In genomic region chr6:137316626-137317025, GRCh38 we compare ENCODE assay signal across 16 cellular contexts.
DNase-seq lines count a peak whose midpoint lies in the region; ATAC-seq and TF ChIP-seq lines count a peak whose summit lies in the region.
"Had no signal": no experiment of that assay in that cellular context is flagged by ENCODE, and none has a peak within 500 bp of the region (broad histone marks: within the 10 kb centered on the region; RNA-seq: fewer than 3 reads in every experiment).

No MANE protein-coding gene starts in this region.

- no peak overlapping the region for H3K27ac Mint-ChIP-seq in MCF 10A (ENCODE audit: low read depth, unreplicated experiment)
- H3K27ac Mint-ChIP-seq: CD4-positive, CD25-positive, alpha-beta regulatory T cell had no signal

- TF ChIP-seq CTCF in MCF 10A (IDR thresholded peaks at IDR 0.05; ENCODE audit: unreplicated experiment), result no peak
- TF ChIP-seq CTCF in mammary epithelial cell (conservative IDR thresholded peaks at IDR 0.05 in 1 of 2, IDR thresholded peaks at IDR 0.05 in 1 of 2; ENCODE audit: extremely low read depth in 1 of 2, insufficient read depth in 1 of 2, low read depth in 1 of 2, low read length in 2 of 2), result no peak
- no peak for TF ChIP-seq CTCF in fibroblast of mammary gland (conservative IDR thresholded peaks at IDR 0.05; ENCODE audit: control insufficient read depth, insufficient read depth, low read depth, low read length)

- H3K9me3 ChIP-seq in mammary epithelial cell (replicated peaks; ENCODE audit: insufficient read depth, low read length), result no peaks in the 10 kb centered on the region

- no TSS peak for BruUV-seq in MCF 10A (replicated peaks; lab: Mats Ljungman, UMichigan)
- BruUV-seq in mammary epithelial cell (replicated peaks; lab: Mats Ljungman, UMichigan), result no TSS peak

- H3K36me3 ChIP-seq in mammary epithelial cell (ENCODE audit: insufficient read depth, low read length), result no peaks in the 10 kb centered on the region

- no peaks in the 10 kb centered on the region for H3K27me3 Mint-ChIP-seq in MCF 10A (ENCODE audit: insufficient read depth, unreplicated experiment)
- H3K27me3 Mint-ChIP-seq in activated T-cell treated with anti-CD3 and anti-CD28 coated beads, Interleukin-2, amount 50 U/mL, for 4 hours (ENCODE audit: low read depth), result no peaks in the 10 kb centered on the region

- intact Hi-C loops in MCF 10A (cut with micrococcal nuclease) (no loop called here), mammary epithelial cell (cut with micrococcal nuclease) (no loop called here)

- peaks cover 10% of the 10 kb centered on the region for H3K4me1 Mint-ChIP-seq in MCF 10A (ENCODE audit: insufficient read depth, unreplicated experiment)
- no peaks in the 10 kb centered on the region for H3K4me1 Mint-ChIP-seq in activated T-cell treated with anti-CD3 and anti-CD28 coated beads, Interleukin-2, amount 50 U/mL, for 4 hours (ENCODE audit: low read depth)

- H2AFZ ChIP-seq in mammary epithelial cell (ENCODE audit: low read depth, low read length), result no peak overlapping the region

- H3K4me2 ChIP-seq in mammary epithelial cell (ENCODE audit: insufficient read depth, low read depth, low read length), result no peak overlapping the region

- H3K4me3 Mint-ChIP-seq in MCF 10A (ENCODE audit: unreplicated experiment), result no peak overlapping the region
- H3K4me3 Mint-ChIP-seq in activated T-cell treated with anti-CD3 and anti-CD28 coated beads, Interleukin-2, amount 50 U/mL, for 4 hours, result no peak overlapping the region
- H3K4me3 Mint-ChIP-seq: CD4-positive, CD25-positive, alpha-beta regulatory T cell had no signal

- no peaks in the 10 kb centered on the region for H3K36me3 Mint-ChIP-seq in MCF 10A (ENCODE audit: insufficient read depth, unreplicated experiment)
- H3K36me3 Mint-ChIP-seq in activated T-cell treated with anti-CD3 and anti-CD28 coated beads, Interleukin-2, amount 50 U/mL, for 4 hours (ENCODE audit: insufficient read depth), result no peaks in the 10 kb centered on the region
- H3K36me3 Mint-ChIP-seq: CD4-positive, CD25-positive, alpha-beta regulatory T cell had no signal

- POLR2A ChIA-PET in MCF 10A (lab: Yijun Ruan, JAX), result no interaction called here

- no peak overlapping the region for H3K27ac ChIP-seq in mammary epithelial cell (ENCODE audit: insufficient read depth, low read depth, low read length)

- DNase-seq in MCF 10A (ENCODE audit: unreplicated experiment), result peak; percentile 24
- DNase-seq in mammary epithelial cell, result no peak
- peak; percentile 3 for DNase-seq in NOMO-1 treated with dmso at 0.1 percent for 144 hours (lab: John Stamatoyannopoulos, UW; ENCODE audit: unreplicated experiment)
- DNase-seq in fibroblast of mammary gland (ENCODE audit: low read depth), result peak; percentile 54
- DNase-seq in central memory CD4-positive, alpha-beta T cell, result no peak
- no peak for DNase-seq in mucosa of gallbladder (ENCODE audit: low spot score)
- DNase-seq in NCI-H226, result no peak
- no peak for DNase-seq in activated T-cell treated with anti-CD3 and anti-CD28 coated beads, Interleukin-2, amount 50 U/mL, for 4 hours
- DNase-seq: Calu3; CD4-positive, CD25-positive, alpha-beta regulatory T cell; NCI-H1105; NCI-H1694 treated with DMSO at 0.1 percent for 48 hours; NCI-H446 treated with DMSO at 0.1 percent for 48 hours; NCI-H774; RPMI8226; T-helper 1 cell had no signal

- H3K27me3 ChIP-seq in mammary epithelial cell (ENCODE audit: insufficient read depth, low read length), result no peaks in the 10 kb centered on the region

- H3K4me1 ChIP-seq in mammary epithelial cell (ENCODE audit: insufficient read depth, low read length), result no peaks in the 10 kb centered on the region

- H3K9me3 Mint-ChIP-seq in MCF 10A (ENCODE audit: unreplicated experiment), result no peaks in the 10 kb centered on the region
- H3K9me3 Mint-ChIP-seq in activated T-cell treated with anti-CD3 and anti-CD28 coated beads, Interleukin-2, amount 50 U/mL, for 4 hours, result no peaks in the 10 kb centered on the region
- H3K9me3 Mint-ChIP-seq: CD4-positive, CD25-positive, alpha-beta regulatory T cell had no signal

- no peaks in the 10 kb centered on the region for H3K79me2 ChIP-seq in mammary epithelial cell (ENCODE audit: insufficient read depth, low read length)

- no peak for ATAC-seq in activated T-cell treated with anti-CD3 and anti-CD28 coated beads, Interleukin-2, amount 50 U/mL, for 4 hours

- dilution Hi-C loops in mammary epithelial cell (cut with HindIII; ENCODE audit: low sequenced_read_pairs), result no loop called here

- H3K4me3 ChIP-seq in mammary epithelial cell (replicated peaks in 1 of 3; ENCODE audit: insufficient read depth in 1 of 3, low read depth in 2 of 3, low read length in 3 of 3) (no peak overlapping the region), fibroblast of mammary gland (ENCODE audit: control insufficient read depth, low read depth, low read length) (no peak overlapping the region)

- H3K9ac ChIP-seq in mammary epithelial cell (ENCODE audit: insufficient read depth, low read length), result no peak overlapping the region

- CTCF ChIA-PET in MCF 10A (lab: Yijun Ruan, JAX) (interaction anchor here (0.6 kb wide), 1 partner anchor 360 kb away, joined by 3 read pairs; no protein-coding TSS in a partner anchor), mammary epithelial cell (lab: Charles Lee; ENCODE audit: low non-redundant PET) (no interaction called here)

- in situ Hi-C loops in mammary epithelial cell (cut with MboI; ENCODE audit: low sequenced_read_pairs in 2 of 2), result loop anchor here in 1 of 2 donors (25.0 kb wide), 1 partner anchor 229 kb away; no protein-coding TSS in a partner anchor

- no peaks in the 10 kb centered on the region for H4K20me1 ChIP-seq in mammary epithelial cell (ENCODE audit: insufficient read depth, low read length)

Comparison
In these comparisons a context has a peak if more than half of its experiments do, and no peak if none do; other contexts are left out.
1. DNase-seq: peak in MCF 10A (single experiment), NOMO-1 treated with dmso at 0.1 percent for 144 hours (single experiment) and fibroblast of mammary gland (single experiment); none in mammary epithelial cell (single experiment), central memory CD4-positive, alpha-beta T cell (single experiment), mucosa of gallbladder (single experiment), NCI-H226 (single experiment) and activated T-cell treated with anti-CD3 and anti-CD28 coated beads, Interleukin-2, amount 50 U/mL, for 4 hours (single experiment).